11 cellular contexts compared by ENCODE assay signal in genomic region chr17:43671075-43671692, GRCh38. TPM values are rescaled to one million over a fixed set of nuclear protein-coding genes. Genes with fewer than 3 reads are reported as not detected.
DNase-seq lines count a peak whose midpoint lies in the region; TF ChIP-seq lines count a peak whose summit lies in the region.
"Had no signal": no experiment of that assay in that cellular context is flagged by ENCODE, and none has a peak within 500 bp of the region (broad histone marks: within the 10 kb centered on the region; RNA-seq: fewer than 3 reads in every experiment).

No MANE protein-coding gene starts in this region.

- intact Hi-C loops in Calu3 (cut with micrococcal nuclease; ENCODE audit: unreplicated experiment): no loop called here
- intact Hi-C loops in activated T-helper 1 cell treated with anti-CD3 and anti-CD28 coated beads, Interleukin-12 subunit alpha, Interleukin-12 subunit beta, Interleukin-2, Interleukin-4 antibody, amounts not matched to agents 30 ng/mL and 10 ng/mL and 1 ng/mL, durations not matched to agents 14 hours and 24 hours and 36 hours (cut with micrococcal nuclease): no loop called here

- CTCF ChIA-PET in HEK293 (lab: Yijun Ruan, JAX): interaction anchor here (0.6 to 3.1 kb wide), 10 partner anchors 9 to 278 kb away, joined by 3 to 20 read pairs (median 4); partner anchors contain the start of gene MEOX1
- CTCF ChIA-PET in Calu3 (lab: Charles Lee): interaction anchor here (1.1 to 4.0 kb wide), 2 partner anchors 31 to 94 kb away, joined by 3 to 109 read pairs; no protein-coding TSS in a partner anchor

- no TSS peak for BruUV-seq in Calu3 (replicated peaks; lab: Mats Ljungman, UMichigan)

- peaks cover 15% of the 10 kb centered on the region for H3K27me3 Mint-ChIP-seq in Calu3 (ENCODE audit: unreplicated experiment)
- H3K27me3 Mint-ChIP-seq in activated T-helper 1 cell treated with anti-CD3 and anti-CD28 coated beads, Interleukin-12 subunit alpha, Interleukin-12 subunit beta, Interleukin-2, Interleukin-4 antibody, amounts not matched to agents 30 ng/mL and 10 ng/mL and 1 ng/mL, durations not matched to agents 14 hours and 24 hours and 36 hours (ENCODE audit: insufficient read depth): peaks cover 9% of the 10 kb centered on the region
- H3K27me3 Mint-ChIP-seq: CD4-positive, alpha-beta T cell had no signal

- H3K36me3 ChIP-seq in HEK293 (ENCODE audit: control insufficient read depth in 2 of 2, insufficient read depth in 1 of 2, low read length in 2 of 2): no peaks in the 10 kb centered on the region
- H3K36me3 ChIP-seq: vagina had no signal

- no peak for TF ChIP-seq CTCF in HEK293 (tag by site-specific recombination; IDR thresholded peaks at IDR 0.05)
- no peak for TF ChIP-seq CTCF in GM13976 (IDR thresholded peaks at IDR 0.05; ENCODE audit: borderline replicate concordance, control extremely low read depth, extremely low read depth, insufficient read depth, missing control alignments)
- no peak for TF ChIP-seq CTCF in Calu3 (IDR thresholded peaks at IDR 0.05; ENCODE audit: unreplicated experiment)

- H3K27ac Mint-ChIP-seq in Calu3 (ENCODE audit: unreplicated experiment): no peak overlapping the region
- H3K27ac Mint-ChIP-seq in activated T-helper 1 cell treated with anti-CD3 and anti-CD28 coated beads, Interleukin-12 subunit alpha, Interleukin-12 subunit beta, Interleukin-2, Interleukin-4 antibody, amounts not matched to agents 30 ng/mL and 10 ng/mL and 1 ng/mL, durations not matched to agents 14 hours and 24 hours and 36 hours: no peak overlapping the region
- H3K27ac Mint-ChIP-seq: CD4-positive, alpha-beta T cell had no signal

- peak overlapping the region; percentile 94; the same call in 1 of the 2 replicates for H3K27ac ChIP-seq in HEK293 (ENCODE audit: extremely low read depth, low read depth, low read length)

- H3K9me3 Mint-ChIP-seq in Calu3 (ENCODE audit: low read depth, unreplicated experiment): no peaks in the 10 kb centered on the region
- H3K9me3 Mint-ChIP-seq in activated T-helper 1 cell treated with anti-CD3 and anti-CD28 coated beads, Interleukin-12 subunit alpha, Interleukin-12 subunit beta, Interleukin-2, Interleukin-4 antibody, amounts not matched to agents 30 ng/mL and 10 ng/mL and 1 ng/mL, durations not matched to agents 14 hours and 24 hours and 36 hours: no peaks in the 10 kb centered on the region
- H3K9me3 Mint-ChIP-seq: CD4-positive, alpha-beta T cell had no signal

- no peaks in the 10 kb centered on the region for H3K9me3 ChIP-seq in HEK293 (ENCODE audit: control insufficient read depth, insufficient read depth, low read depth, low read length)
- H3K9me3 ChIP-seq: vagina had no signal

- in situ Hi-C loops in GM13976 (cut with MboI; ENCODE audit: low sequenced_read_pairs, unreplicated experiment): loop anchor here (5.0 to 25.0 kb wide), 2 partner anchors 94 to 284 kb away; partner anchors contain the start of gene ARL4D

- peak; percentile 21 for DNase-seq in COLO668 (lab: John Stamatoyannopoulos, UW; ENCODE audit: unreplicated experiment)
- peak; percentile 72 for DNase-seq in NCI-H82 (lab: John Stamatoyannopoulos, UW)
- peak; percentile 72 for DNase-seq in left kidney (ENCODE audit: low read depth, low spot score)
- no peak for DNase-seq in GM13976 (ENCODE audit: low spot score)
- DNase-seq in Calu3: no peak
- DNase-seq in activated T-helper 1 cell treated with anti-CD3 and anti-CD28 coated beads, Interleukin-12 subunit alpha, Interleukin-12 subunit beta, Interleukin-2, Interleukin-4 antibody, amounts not matched to agents 30 ng/mL and 10 ng/mL and 1 ng/mL, durations not matched to agents 14 hours and 24 hours and 36 hours (ENCODE audit: low spot score): no peak
- no peak for DNase-seq in stimulated activated CD4-positive, alpha-beta T cell treated with anti-CD3 and anti-CD28 coated beads, Interleukin-4, amount 100 ng/mL, for 1 hour
- DNase-seq: CD4-positive, alpha-beta T cell; NCI-H1048 had no signal

- no peak overlapping the region for H3K4me3 ChIP-seq in HEK293 (ENCODE audit: low read depth, low read length)
- H3K4me3 ChIP-seq: vagina had no signal

- H3K4me1 Mint-ChIP-seq in Calu3 (ENCODE audit: low read depth, unreplicated experiment): peaks cover 20% of the 10 kb centered on the region
- H3K4me1 Mint-ChIP-seq in activated T-helper 1 cell treated with anti-CD3 and anti-CD28 coated beads, Interleukin-12 subunit alpha, Interleukin-12 subunit beta, Interleukin-2, Interleukin-4 antibody, amounts not matched to agents 30 ng/mL and 10 ng/mL and 1 ng/mL, durations not matched to agents 14 hours and 24 hours and 36 hours (ENCODE audit: low read depth): peaks cover 9% of the 10 kb centered on the region

- H3K36me3 Mint-ChIP-seq in Calu3 (ENCODE audit: insufficient read depth, unreplicated experiment): no peaks in the 10 kb centered on the region
- no peaks in the 10 kb centered on the region for H3K36me3 Mint-ChIP-seq in activated T-helper 1 cell treated with anti-CD3 and anti-CD28 coated beads, Interleukin-12 subunit alpha, Interleukin-12 subunit beta, Interleukin-2, Interleukin-4 antibody, amounts not matched to agents 30 ng/mL and 10 ng/mL and 1 ng/mL, durations not matched to agents 14 hours and 24 hours and 36 hours (ENCODE audit: low read depth)

- no peak overlapping the region for H3K4me3 Mint-ChIP-seq in Calu3 (ENCODE audit: low read depth, unreplicated experiment)
- H3K4me3 Mint-ChIP-seq in activated T-helper 1 cell treated with anti-CD3 and anti-CD28 coated beads, Interleukin-12 subunit alpha, Interleukin-12 subunit beta, Interleukin-2, Interleukin-4 antibody, amounts not matched to agents 30 ng/mL and 10 ng/mL and 1 ng/mL, durations not matched to agents 14 hours and 24 hours and 36 hours: no peak overlapping the region
- H3K4me3 Mint-ChIP-seq: CD4-positive, alpha-beta T cell had no signal

- H3K4me1 ChIP-seq in HEK293 (ENCODE audit: control insufficient read depth, insufficient read depth, low read length): peaks cover 32% of the 10 kb centered on the region

- POLR2A ChIA-PET in HEK293 (lab: Yijun Ruan, JAX): no interaction called here

TF ChIP-seq in HEK293, 187 proteins besides CTCF, POLR2A, EP300 and RAD21 (continues in another document):
- TF ChIP-seq, protein P1, sequence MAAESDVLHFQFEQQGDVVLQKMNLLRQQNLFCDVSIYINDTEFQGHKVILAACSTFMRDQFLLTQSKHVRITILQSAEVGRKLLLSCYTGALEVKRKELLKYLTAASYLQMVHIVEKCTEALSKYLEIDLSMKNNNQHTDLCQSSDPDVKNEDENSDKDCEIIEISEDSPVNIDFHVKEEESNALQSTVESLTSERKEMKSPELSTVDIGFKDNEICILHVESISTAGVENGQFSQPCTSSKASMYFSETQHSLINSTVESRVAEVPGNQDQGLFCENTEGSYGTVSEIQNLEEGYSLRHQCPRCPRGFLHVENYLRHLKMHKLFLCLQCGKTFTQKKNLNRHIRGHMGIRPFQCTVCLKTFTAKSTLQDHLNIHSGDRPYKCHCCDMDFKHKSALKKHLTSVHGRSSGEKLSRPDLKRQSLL (tag by site-specific recombination; IDR thresholded peaks at IDR 0.05): peak; percentile 72
- TF ChIP-seq ZNF654 (tag by site-specific recombination; IDR thresholded peaks at IDR 0.05; ENCODE audit: low read depth) (0 out of 2 replicates have a peak, but pooled peaks have one; percentile 11), ZNF366 (tag by site-specific recombination; conservative IDR thresholded peaks at IDR 0.05) (peak; percentile 98), ZSCAN30 (tag by site-specific recombination; IDR thresholded peaks at IDR 0.05) (peak; percentile 53; the same call in 1 of the 2 replicates), ZNF19 (tag by site-specific recombination; IDR thresholded peaks at IDR 0.05; ENCODE audit: low read depth) (no peak), ZNF658 (tag by site-specific recombination; IDR thresholded peaks at IDR 0.05) (no peak), ZNF560 (tag by site-specific recombination; IDR thresholded peaks at IDR 0.05; ENCODE audit: borderline replicate concordance) (no peak), KLF16 (tag by site-specific recombination; IDR thresholded peaks at IDR 0.05) (peak; percentile 89), OVOL3 (tag by site-specific recombination; IDR thresholded peaks at IDR 0.05) (no peak; the same call in none of the 2 replicates), HIC1 (tag by site-specific recombination; IDR thresholded peaks at IDR 0.05) (peak; percentile 93), ZBTB17 (tag by site-specific recombination; IDR thresholded peaks at IDR 0.05) (peak; percentile 87), ZNF660 (tag by site-specific recombination; IDR thresholded peaks at IDR 0.05) (peak; percentile 100)
- TF ChIP-seq, protein P2, sequence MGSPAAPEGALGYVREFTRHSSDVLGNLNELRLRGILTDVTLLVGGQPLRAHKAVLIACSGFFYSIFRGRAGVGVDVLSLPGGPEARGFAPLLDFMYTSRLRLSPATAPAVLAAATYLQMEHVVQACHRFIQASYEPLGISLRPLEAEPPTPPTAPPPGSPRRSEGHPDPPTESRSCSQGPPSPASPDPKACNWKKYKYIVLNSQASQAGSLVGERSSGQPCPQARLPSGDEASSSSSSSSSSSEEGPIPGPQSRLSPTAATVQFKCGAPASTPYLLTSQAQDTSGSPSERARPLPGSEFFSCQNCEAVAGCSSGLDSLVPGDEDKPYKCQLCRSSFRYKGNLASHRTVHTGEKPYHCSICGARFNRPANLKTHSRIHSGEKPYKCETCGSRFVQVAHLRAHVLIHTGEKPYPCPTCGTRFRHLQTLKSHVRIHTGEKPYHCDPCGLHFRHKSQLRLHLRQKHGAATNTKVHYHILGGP (tag by site-specific recombination; IDR thresholded peaks at IDR 0.05): peak; percentile 84

RNA-seq across cellular contexts. Expression of gene MEOX1, which starts 9.5 kb away (rescaled TPM):
- total RNA-seq in Calu3 (2022): not detected in 2 replicates
- total RNA-seq in activated T-helper 1 cell treated with anti-CD3 and anti-CD28 coated beads, Interleukin-12 subunit alpha, Interleukin-12 subunit beta, Interleukin-2, Interleukin-4 antibody, amounts not matched to agents 30 ng/mL and 10 ng/mL and 1 ng/mL, durations not matched to agents 14 hours and 24 hours and 36 hours: 0.10 TPM in 1 of 2 replicates, not detected in the other

Comparison
In these comparisons a context has a peak if more than half of its experiments do, and no peak if none do; other contexts are left out.
1. DNase-seq: peak in COLO668 (single experiment), NCI-H82 (single experiment) and left kidney (single experiment); none in GM13976 (single experiment), Calu3 (single experiment), activated T-helper 1 cell treated with anti-CD3 and anti-CD28 coated beads, Interleukin-12 subunit alpha, Interleukin-12 subunit beta, Interleukin-2, Interleukin-4 antibody, amounts not matched to agents 30 ng/mL and 10 ng/mL and 1 ng/mL, durations not matched to agents 14 hours and 24 hours and 36 hours (single experiment) and stimulated activated CD4-positive, alpha-beta T cell treated with anti-CD3 and anti-CD28 coated beads, Interleukin-4, amount 100 ng/mL, for 1 hour (single experiment).